ENCODE assay signal across 12 cellular contexts in genomic region chr9:112218908-112219307, GRCh38. TPM values are rescaled to one million over a fixed set of nuclear protein-coding genes. Genes with fewer than 3 reads are reported as not detected.
DNase-seq lines count a peak whose midpoint lies in the region; ATAC-seq, FAIRE-seq and TF ChIP-seq lines count a peak whose summit lies in the region.
"Had no signal": no experiment of that assay in that cellular context is flagged by ENCODE, and none has a peak within 500 bp of the region (broad histone marks: within the 10 kb centered on the region; RNA-seq: fewer than 3 reads in every experiment).

No MANE protein-coding gene starts in this region.

- H3K9ac ChIP-seq in neural progenitor cell (no peak overlapping the region), kidney (ENCODE audit: low read length in 2 of 2) (no peak overlapping the region)

- H3K4me1 ChIP-seq in neural progenitor cell, result peaks cover 14% of the 10 kb centered on the region
- no peaks in the 10 kb centered on the region for H3K4me1 ChIP-seq in BE2C
- H3K4me1 ChIP-seq in kidney (ENCODE audit: control insufficient read depth in 1 of 2, insufficient read depth in 1 of 2, low read depth in 1 of 2, low read length in 2 of 2), result no peaks in the 10 kb centered on the region

- H3K4me2 ChIP-seq in neural progenitor cell, result no peak overlapping the region

- CTCF ChIA-PET in activated CD4-positive, alpha-beta T cell treated with anti-CD3 and anti-CD28 coated beads, Interleukin-2, amount 10 ng/mL, durations not matched to agents 7 days and 5 days (lab: Charles Lee), result interaction anchor here (0.5 to 1.2 kb wide), 6 partner anchors 13 to 1191 kb away, joined by 3 to 5 read pairs (median 3); partner anchors contain the start of genes C9orf43 and POLE3

- intact Hi-C loops in kidney (cut with DNase I), result no loop called here

- H3K27me3 ChIP-seq in neural progenitor cell, result no peaks in the 10 kb centered on the region
- no peaks in the 10 kb centered on the region for H3K27me3 ChIP-seq in BE2C
- H3K27me3 ChIP-seq in WERI-Rb-1 (ENCODE audit: insufficient read depth, low read depth, severe bottlenecking), result no peaks in the 10 kb centered on the region
- H3K27me3 ChIP-seq: heart right ventricle had no signal

- peak; percentile 76 for ATAC-seq in HG03575 (IDR thresholded peaks at IDR 0.05; ENCODE audit: extremely low read depth, insufficient number of reproducible peaks, low FRiP score, unreplicated experiment)
- ATAC-seq: heart right ventricle had no signal

- H3K27me3 Mint-ChIP-seq in activated CD4-positive, alpha-beta T cell treated with anti-CD3 and anti-CD28 coated beads, Interleukin-2, amount 10 ng/mL, durations not matched to agents 7 days and 5 days, result no peaks in the 10 kb centered on the region
- H3K27me3 Mint-ChIP-seq in neural progenitor cell (ENCODE audit: insufficient read depth, low read depth), result peaks cover 4% of the 10 kb centered on the region

- peaks cover 4% of the 10 kb centered on the region for H3K36me3 ChIP-seq in neural progenitor cell
- H3K36me3 ChIP-seq in BE2C, result no peaks in the 10 kb centered on the region
- peaks cover 2 to 4% of the 10 kb centered on the region in 2 donors for H3K36me3 ChIP-seq in kidney (ENCODE audit: control insufficient read depth in 1 of 2, insufficient read depth in 2 of 2, low read length in 2 of 2)
- H3K36me3 ChIP-seq in WERI-Rb-1, result peaks cover 10% of the 10 kb centered on the region

- POLR2A ChIA-PET in activated CD4-positive, alpha-beta T cell treated with anti-CD3 and anti-CD28 coated beads, Interleukin-2, amount 10 ng/mL, durations not matched to agents 7 days and 5 days (lab: Charles Lee), result no interaction called here

- peak; percentile 37 for DNase-seq in activated CD4-positive, alpha-beta T cell treated with anti-CD3 and anti-CD28 coated beads, Interleukin-2, amount 10 ng/mL, durations not matched to agents 7 days and 5 days
- DNase-seq in activated CD4-positive, alpha-beta T cell treated with anti-CD3 and anti-CD28 coated beads, Interleukin-2, amount 50 U/mL, for 1 hour, result no peak
- DNase-seq in H54 (ENCODE audit: insufficient read length, low spot score) (no peak), neural progenitor cell (ENCODE audit: low spot score) (no peak), BE2C (no peak), kidney (no peak), WERI-Rb-1 (no peak)
- DNase-seq: ACHN, heart right ventricle, substantia nigra had no signal

- peak overlapping the region; percentile 82 for H3K27ac Mint-ChIP-seq in activated CD4-positive, alpha-beta T cell treated with anti-CD3 and anti-CD28 coated beads, Interleukin-2, amount 10 ng/mL, durations not matched to agents 7 days and 5 days
- peak overlapping the region; percentile 57 for H3K27ac Mint-ChIP-seq in neural progenitor cell

- H3K4me3 ChIP-seq in neural progenitor cell (no peak overlapping the region), BE2C (ENCODE audit: low read depth, low read length) (no peak overlapping the region), kidney (ENCODE audit: low read length in 2 of 2) (no peak overlapping the region), WERI-Rb-1 (ENCODE audit: low read depth, low read length) (no peak overlapping the region)
- H3K4me3 ChIP-seq: heart right ventricle had no signal

- no peak overlapping the region for H2AFZ ChIP-seq in neural progenitor cell (replicated peaks)

- no peaks in the 10 kb centered on the region for H3K9me3 ChIP-seq in neural progenitor cell (ENCODE audit: low read depth)
- H3K9me3 ChIP-seq in BE2C, result no peaks in the 10 kb centered on the region
- H3K9me3 ChIP-seq in kidney (ENCODE audit: control insufficient read depth in 1 of 2, low read length in 2 of 2), result no peaks in the 10 kb centered on the region
- H3K9me3 ChIP-seq in WERI-Rb-1 (ENCODE audit: severe bottlenecking), result no peaks in the 10 kb centered on the region
- H3K9me3 ChIP-seq: heart right ventricle had no signal

- peaks cover 4% of the 10 kb centered on the region for H3F3A ChIP-seq in neural progenitor cell (ENCODE audit: low read depth)

- FAIRE-seq in H54 (lab: Jason Lieb, UNC), result peak; percentile 41
- no peak for FAIRE-seq in kidney (lab: Jason Lieb, UNC)
- FAIRE-seq: astrocyte had no signal

- peaks cover 24% of the 10 kb centered on the region for H3K4me1 Mint-ChIP-seq in activated CD4-positive, alpha-beta T cell treated with anti-CD3 and anti-CD28 coated beads, Interleukin-2, amount 10 ng/mL, durations not matched to agents 7 days and 5 days
- H3K4me1 Mint-ChIP-seq in neural progenitor cell, result no peaks in the 10 kb centered on the region

- H4K20me1 ChIP-seq in neural progenitor cell (ENCODE audit: low read depth), result peaks cover 3% of the 10 kb centered on the region

- no peak for TF ChIP-seq POLR2A in H54 (IDR thresholded peaks at IDR 0.05; ENCODE audit: low read depth, low read length)

- peak overlapping the region; percentile 21 for H3K4me3 Mint-ChIP-seq in activated CD4-positive, alpha-beta T cell treated with anti-CD3 and anti-CD28 coated beads, Interleukin-2, amount 10 ng/mL, durations not matched to agents 7 days and 5 days
- no peak overlapping the region for H3K4me3 Mint-ChIP-seq in neural progenitor cell

- H3K36me3 Mint-ChIP-seq in activated CD4-positive, alpha-beta T cell treated with anti-CD3 and anti-CD28 coated beads, Interleukin-2, amount 10 ng/mL, durations not matched to agents 7 days and 5 days (ENCODE audit: low read depth), result peaks cover 56% of the 10 kb centered on the region
- H3K36me3 Mint-ChIP-seq in neural progenitor cell, result peaks cover 10% of the 10 kb centered on the region

- H3K27ac ChIP-seq in neural progenitor cell, result no peak overlapping the region
- no peak overlapping the region for H3K27ac ChIP-seq in kidney (ENCODE audit: low read depth in 2 of 2, low read length in 2 of 2)
- H3K27ac ChIP-seq in WERI-Rb-1, result no peak overlapping the region
- H3K27ac ChIP-seq: heart right ventricle had no signal

- no peak for TF ChIP-seq CTCF in neural progenitor cell (IDR thresholded peaks at IDR 0.05)
- no peak for TF ChIP-seq CTCF in BE2C (IDR thresholded peaks at IDR 0.05; ENCODE audit: low read depth, low read length)
- no peak for TF ChIP-seq CTCF in kidney (IDR thresholded peaks at IDR 0.05; ENCODE audit: borderline replicate concordance, extremely low read depth, insufficient read depth)
- no peak for TF ChIP-seq CTCF in WERI-Rb-1 (IDR thresholded peaks at IDR 0.05; ENCODE audit: low read depth, low read length)

- H3K79me2 ChIP-seq in neural progenitor cell (ENCODE audit: low read depth), result no peaks in the 10 kb centered on the region

- H3K9me3 Mint-ChIP-seq in activated CD4-positive, alpha-beta T cell treated with anti-CD3 and anti-CD28 coated beads, Interleukin-2, amount 10 ng/mL, durations not matched to agents 7 days and 5 days, result no peaks in the 10 kb centered on the region
- no peaks in the 10 kb centered on the region for H3K9me3 Mint-ChIP-seq in neural progenitor cell

RNA-seq across cellular contexts. Expression of gene SUSD1, which starts 43.8 kb away (rescaled TPM):
- 10 to 100 TPM; 12.0 to 14.7 TPM for total RNA-seq in activated CD4-positive, alpha-beta T cell treated with anti-CD3 and anti-CD28 coated beads, Interleukin-2, amount 10 ng/mL, durations not matched to agents 7 days and 5 days
- total RNA-seq in neural progenitor cell (ENCODE audit: low replicate concordance) (7.9 and 12.0 TPM in 2 replicates), kidney (19.8 TPM)
- polyA plus RNA-seq in BE2C (2012; ENCODE audit: insufficient read depth, insufficient read length, low read depth), result 5.6 TPM
- 11.0 TPM for polyA plus RNA-seq in kidney (ENCODE audit: insufficient read depth, low read depth, low replicate concordance)
